Comparison of ENCODE assay signal across 22 cellular contexts in genomic region chr5:90985341-90985740, GRCh38.
"Had no signal": no experiment of that assay in that cellular context is flagged by ENCODE, and none has a peak within 500 bp of the region (broad histone marks: within the 10 kb centered on the region; RNA-seq: fewer than 3 reads in every experiment).

No MANE protein-coding gene starts in this region.

- H3K27me3 ChIP-seq: cardiac muscle cell, heart right ventricle, left lung, testis had no signal

- H3K27ac ChIP-seq: cardiac muscle cell, heart right ventricle, left lung, testis had no signal

- H3K4me3 ChIP-seq: cardiac muscle cell, heart right ventricle, left lung, lung, testis had no signal

- ATAC-seq: activated T-cell treated with anti-CD3 and anti-CD28 coated beads, Interleukin-2, amount 50 U/mL, for 4 hours; heart right ventricle; left lung; sciatic nerve had no signal

- H3K36me3 ChIP-seq: cardiac muscle cell, heart right ventricle, left lung had no signal

- H3K9me3 ChIP-seq: heart right ventricle, left lung, testis had no signal

- H3K4me1 ChIP-seq: heart right ventricle, left lung, testis had no signal

- DNase-seq: activated B cell treated with CpG ODN at 0.5 μM for 24 hours; activated CD4-positive, alpha-beta T cell treated with anti-CD3 and anti-CD28 coated beads for 4 hours; activated CD4-positive, alpha-beta T cell treated with anti-CD3 and anti-CD28 coated beads, Interleukin-2, amount 50 U/mL, for 48 hours; activated CD8-positive, alpha-beta memory T cell treated with anti-CD3 and anti-CD28 coated beads, Interleukin-2, amount 50 U/mL, for 48 hours; activated naive CD4-positive, alpha-beta T cell treated with Interleukin-2 at 50 U/mL for 16 hours; activated naive CD8-positive, alpha-beta T cell treated with anti-CD3 and anti-CD28 coated beads, Interleukin-2, amount 10 ng/mL, durations not matched to agents 7 days and 5 days; activated T-cell treated with anti-CD3 and anti-CD28 coated beads, Interleukin-2, amount 50 U/mL, for 4 hours; amygdala; effector CD8-positive, alpha-beta T cell; erythroblast; foreskin fibroblast; heart right ventricle; kidney; left lung; naive B cell; stimulated activated CD4-positive, alpha-beta T cell treated with anti-CD3 and anti-CD28 coated beads, Interleukin-2, amount 100 ng/mL, for 48 hours; stimulated activated naive CD4-positive, alpha-beta T cell; T-helper 1 cell; testis had no signal
